ENCODE assay signal across 35 cellular contexts in the genomic region with DNA sequence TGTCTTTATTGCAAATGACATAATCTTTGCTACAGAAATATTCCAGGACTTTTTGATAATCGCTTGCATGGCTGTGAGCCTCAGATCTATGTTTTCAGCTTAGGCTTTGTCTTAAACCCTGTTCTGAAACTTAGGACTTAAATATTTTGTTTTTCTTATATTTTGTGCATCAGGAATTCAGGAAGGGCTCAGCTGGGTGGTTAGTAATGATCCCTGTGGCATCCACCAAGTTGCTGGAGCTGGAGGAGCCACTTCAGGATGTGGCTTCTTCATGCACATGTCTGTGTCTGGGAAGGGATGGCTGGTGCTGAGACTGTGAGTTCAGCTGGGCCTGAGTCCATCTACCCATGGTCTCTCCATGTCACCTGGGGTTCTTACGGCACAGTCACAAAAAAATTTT.
"Had no signal": no experiment of that assay in that cellular context is flagged by ENCODE, and none has a peak within 500 bp of the region (broad histone marks: within the 10 kb centered on the region; RNA-seq: fewer than 3 reads in every experiment).

No MANE protein-coding gene starts in this region.

- H3K27me3 ChIP-seq: MG63 had no signal

- H3K4me3 ChIP-seq: MG63 had no signal

- H3K9me3 ChIP-seq: MG63 had no signal

- H3K36me3 ChIP-seq: MG63 had no signal

- DNase-seq: Karpas-422, Kasumi-1, MG63, MM.1S, MV-4-11, NCI-H1048, NCI-H1092, NCI-H1092 treated with DMSO at 0.1 percent for 48 hours, NCI-H1105, NCI-H1105 treated with DMSO at 0.1 percent for 48 hours, NCI-H1417, NCI-H1417 treated with DMSO at 0.1 percent for 48 hours, NCI-H1436, NCI-H1436 treated with DMSO at 0.1 percent for 48 hours, NCI-H146, NCI-H1694, NCI-H1694 treated with DMSO at 0.1 percent for 48 hours, NCI-H187, NCI-H187 treated with DMSO at 0.1 percent for 48 hours, NCI-H1930, NCI-H2029, NCI-H2029 treated with DMSO at 0.1 percent for 48 hours, NCI-H2081, NCI-H2081 treated with DMSO at 0.1 percent for 48 hours, NCI-H2107, NCI-H2171, NCI-H2171 treated with DMSO at 0.1 percent for 48 hours, NCI-H2227 treated with DMSO at 0.1 percent for 48 hours, NCI-H226, NCI-H345, NCI-H446, NCI-H446 treated with DMSO at 0.1 percent for 48 hours, NCI-H510A, NCI-H510A treated with DMSO at 0.1 percent for 48 hours, NCI-H524 had no signal
